In genomic region chr7:151903249-151904032, GRCh38 we compare ENCODE assay signal across 16 cellular contexts. TPM values are rescaled to one million over a fixed set of nuclear protein-coding genes. Genes with fewer than 3 reads are reported as not detected.
DNase-seq lines count a peak whose midpoint lies in the region; ATAC-seq and TF ChIP-seq lines count a peak whose summit lies in the region.
"Had no signal": no experiment of that assay in that cellular context is flagged by ENCODE, and none has a peak within 500 bp of the region (broad histone marks: within the 10 kb centered on the region; RNA-seq: fewer than 3 reads in every experiment).

No MANE protein-coding gene starts in this region.

- H3K79me2 ChIP-seq in osteoblast (ENCODE audit: insufficient read depth, low read length), result no peaks in the 10 kb centered on the region

- ATAC-seq in GM18517 (IDR thresholded peaks at IDR 0.05; ENCODE audit: unreplicated experiment), result no peak

- H3K9me3 ChIP-seq in BE2C, result no peaks in the 10 kb centered on the region
- no peaks in the 10 kb centered on the region for H3K9me3 ChIP-seq in osteoblast (ENCODE audit: low read depth, low read length)
- H3K9me3 ChIP-seq: HAP-1 had no signal

- H3K27me3 ChIP-seq in BE2C, result no peaks in the 10 kb centered on the region
- peaks cover 38% of the 10 kb centered on the region for H3K27me3 ChIP-seq in osteoblast (ENCODE audit: insufficient read depth, low read length)

- no peaks in the 10 kb centered on the region for H3K4me1 ChIP-seq in BE2C
- no peaks in the 10 kb centered on the region for H3K4me1 ChIP-seq in osteoblast (ENCODE audit: insufficient read depth, low read length)
- H3K4me1 ChIP-seq: HAP-1 had no signal

- no peak for TF ChIP-seq CTCF in BE2C (IDR thresholded peaks at IDR 0.05; ENCODE audit: low read depth, low read length)
- TF ChIP-seq CTCF in osteoblast (IDR thresholded peaks at IDR 0.05; ENCODE audit: extremely low read depth, low read depth, low read length), result no peak

- no peak overlapping the region for H3K4me3 ChIP-seq in BE2C (ENCODE audit: low read depth, low read length)
- no peak overlapping the region for H3K4me3 ChIP-seq in osteoblast (ENCODE audit: insufficient read depth, low read length)
- H3K4me3 ChIP-seq: HAP-1 had no signal

- no peaks in the 10 kb centered on the region for H3K36me3 ChIP-seq in BE2C
- no peaks in the 10 kb centered on the region for H3K36me3 ChIP-seq in osteoblast (ENCODE audit: insufficient read depth, low read length)
- H3K36me3 ChIP-seq: HAP-1 had no signal

- no peak overlapping the region for H3K27ac ChIP-seq in osteoblast (ENCODE audit: low read depth, low read length)
- H3K27ac ChIP-seq: C4-2B had no signal

- H2AFZ ChIP-seq in osteoblast (ENCODE audit: low read length), result no peak overlapping the region

- DNase-seq in BE2C (peak; percentile 35), NCI-H69 (lab: John Stamatoyannopoulos, UW) (peak; percentile 17), islet precursor cell (peak; percentile 44), osteoblast (ENCODE audit: insufficient read length, low spot score, missing footprints) (peak; percentile 43), AG20443 (ENCODE audit: low spot score) (no peak), COLO668 (lab: John Stamatoyannopoulos, UW; ENCODE audit: unreplicated experiment) (no peak)
- DNase-seq: CD4-positive, alpha-beta T cell; DMS79 treated with DMSO at 0.1 percent for 48 hours; GF-D8 had no signal

- no peak overlapping the region for H3K4me2 ChIP-seq in osteoblast (ENCODE audit: insufficient read depth, low read length)

- H4K20me1 ChIP-seq in osteoblast (ENCODE audit: insufficient read depth, low read length), result no peaks in the 10 kb centered on the region

RNA-seq across cellular contexts. Expression of gene PRKAG2, which starts 26.5 kb away (rescaled TPM):
- polyA plus RNA-seq in BE2C (2012; ENCODE audit: insufficient read depth, insufficient read length, low read depth), result 2.4 TPM
- 20.6 TPM in 2 replicates for total RNA-seq in osteoblast

RNA-seq across cellular contexts. Expression of gene GALNTL5, which starts 52.8 kb away (rescaled TPM):
- polyA plus RNA-seq in BE2C (2012; ENCODE audit: insufficient read depth, insufficient read length, low read depth), result not detected
- total RNA-seq in osteoblast, result not detected in 2 replicates
- total RNA-seq: A172; CD4-positive, alpha-beta T cell; H1; HT-29 had no signal
- polyA plus RNA-seq: BJ had no signal

Comparison
In these comparisons a context has a peak if more than half of its experiments do, and no peak if none do; other contexts are left out.
1. DNase-seq: peak in BE2C (single experiment), NCI-H69 (single experiment), islet precursor cell (single experiment) and osteoblast (single experiment); none in AG20443 (single experiment) and COLO668 (single experiment).